8 cellular contexts compared by ENCODE assay signal in genomic region chr5:57338068-57338848, GRCh38.
DNase-seq lines count a peak whose midpoint lies in the region; ATAC-seq, FAIRE-seq and TF ChIP-seq lines count a peak whose summit lies in the region.

No MANE protein-coding gene starts in this region.

- TF ChIP-seq CTCF in bronchial epithelial cell (IDR thresholded peaks at IDR 0.05; ENCODE audit: insufficient read depth, low read length, severe bottlenecking) = peak; percentile 52

- ATAC-seq in GM18867 (IDR thresholded peaks at IDR 0.05; ENCODE audit: unreplicated experiment) (peak; percentile 85), HG03520 (IDR thresholded peaks at IDR 0.05; ENCODE audit: unreplicated experiment) (no peak), GM21515 (IDR thresholded peaks at IDR 0.05; ENCODE audit: unreplicated experiment) (no peak)

- H3K27me3 ChIP-seq in bronchial epithelial cell (ENCODE audit: control insufficient read depth, insufficient read depth, low read length) = no peaks in the 10 kb centered on the region

- peak; percentile 52 for FAIRE-seq in bronchial epithelial cell (lab: Jason Lieb, UNC)

- H3K4me3 ChIP-seq in bronchial epithelial cell (ENCODE audit: low read depth, low read length) = no peak overlapping the region

- DNase-seq in COLO829 (ENCODE audit: low spot score) = peak; percentile 14
- peak; percentile 29 for DNase-seq in LHCN-M2 (ENCODE audit: low read depth)
- peak; percentile 33 for DNase-seq in bronchial epithelial cell (ENCODE audit: low read depth)
- peak; percentile 63 for DNase-seq in renal cortical epithelial cell (ENCODE audit: low read depth)
- DNase-seq in GM03348 (ENCODE audit: low spot score) = no peak

- no peaks in the 10 kb centered on the region for H3K36me3 ChIP-seq in bronchial epithelial cell (ENCODE audit: control insufficient read depth, insufficient read depth, low read length)
